ENCODE assay signal across 8 cellular contexts in the genomic region with DNA sequence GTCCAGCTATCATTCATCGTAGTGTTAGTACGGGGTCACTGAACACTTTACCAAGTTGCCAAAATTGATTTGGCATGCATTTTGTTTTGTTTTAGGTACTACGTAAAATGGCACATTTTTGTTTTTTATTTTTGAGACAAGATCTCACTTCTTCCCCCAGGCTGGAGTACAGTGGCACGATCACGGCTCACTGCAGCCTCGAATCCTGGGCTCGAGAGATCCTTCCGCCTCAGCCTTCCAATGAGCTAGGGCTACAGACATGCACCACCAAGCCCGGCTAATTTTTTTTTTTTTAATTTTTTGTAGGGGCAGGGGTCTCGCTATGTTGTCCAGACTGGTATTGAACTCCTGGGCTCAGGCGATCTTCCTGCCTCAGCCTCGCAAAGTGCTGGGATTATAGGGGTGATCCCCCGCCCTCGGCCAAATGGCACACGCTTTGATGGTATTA. TPM values are rescaled to one million over a fixed set of nuclear protein-coding genes. Genes with fewer than 3 reads are reported as not detected.
DNase-seq lines count a peak whose midpoint lies in the region; ATAC-seq, FAIRE-seq and TF ChIP-seq lines count a peak whose summit lies in the region.

No MANE protein-coding gene starts in this region.

- H3K27ac Mint-ChIP-seq in stimulated activated memory B cell treated with anti-CD40 and anti-IgM and Interleukin-4, amounts not matched to agents 10 μg/mL and 1 μg/mL and 100 μg/mL, for 72 hours: peak overlapping the region; percentile 91

- peaks cover 38% of the 10 kb centered on the region for H3K4me1 Mint-ChIP-seq in activated T-cell treated with anti-CD3 and anti-CD28 coated beads, Interleukin-2, amount 50 U/mL, for 4 hours (ENCODE audit: low read depth)
- H3K4me1 Mint-ChIP-seq in stimulated activated memory B cell treated with anti-CD40 and anti-IgM and Interleukin-4, amounts not matched to agents 10 μg/mL and 1 μg/mL and 100 μg/mL, for 72 hours: peaks cover 37% of the 10 kb centered on the region

- no peaks in the 10 kb centered on the region for H3K4me1 ChIP-seq in iPS DF 6.9 (ENCODE audit: control insufficient read depth, insufficient read depth, low read length)

- POLR2A ChIA-PET in AG04449 (lab: Yijun Ruan, JAX): interaction anchor here (0.7 to 1.3 kb wide), 4 partner anchors 12 to 288 kb away, joined by 3 to 5 read pairs (median 4); a partner anchor contains a TSS

- DNase-seq in AG04449 (ENCODE audit: low read depth, low spot score): no peak
- DNase-seq in HFF-Myc (ENCODE audit: extremely low read depth, low read depth): no peak
- no peak for DNase-seq in activated T-cell treated with anti-CD3 and anti-CD28 coated beads, Interleukin-2, amount 50 U/mL, for 4 hours
- no peak for DNase-seq in iPS DF 6.9 (ENCODE audit: low read depth, low spot score)
- no peak for DNase-seq in NAMALWA (ENCODE audit: low spot score)
- DNase-seq in D721Med (ENCODE audit: insufficient read length, low spot score): no peak

- no peaks in the 10 kb centered on the region for H3K27me3 Mint-ChIP-seq in activated T-cell treated with anti-CD3 and anti-CD28 coated beads, Interleukin-2, amount 50 U/mL, for 4 hours (ENCODE audit: low read depth)
- H3K27me3 Mint-ChIP-seq in stimulated activated memory B cell treated with anti-CD40 and anti-IgM and Interleukin-4, amounts not matched to agents 10 μg/mL and 1 μg/mL and 100 μg/mL, for 72 hours: no peaks in the 10 kb centered on the region

- peaks cover 15% of the 10 kb centered on the region for H3K36me3 Mint-ChIP-seq in activated T-cell treated with anti-CD3 and anti-CD28 coated beads, Interleukin-2, amount 50 U/mL, for 4 hours (ENCODE audit: insufficient read depth)
- H3K36me3 Mint-ChIP-seq in stimulated activated memory B cell treated with anti-CD40 and anti-IgM and Interleukin-4, amounts not matched to agents 10 μg/mL and 1 μg/mL and 100 μg/mL, for 72 hours: peaks cover 21% of the 10 kb centered on the region

- CTCF ChIA-PET in AG04449 (lab: Yijun Ruan, JAX): interaction anchor here (0.9 to 9.9 kb wide), 7 partner anchors 13 to 175 kb away, joined by 3 to 83 read pairs (median 7); no protein-coding TSS in a partner anchor

- H3K9me3 ChIP-seq in iPS DF 6.9 (ENCODE audit: control insufficient read depth, insufficient read depth, low read length): no peaks in the 10 kb centered on the region

- FAIRE-seq in D721Med (lab: Jason Lieb, UNC): no peak

- peak overlapping the region; percentile 87 for H3K4me3 Mint-ChIP-seq in activated T-cell treated with anti-CD3 and anti-CD28 coated beads, Interleukin-2, amount 50 U/mL, for 4 hours
- peak overlapping the region; percentile 82 for H3K4me3 Mint-ChIP-seq in stimulated activated memory B cell treated with anti-CD40 and anti-IgM and Interleukin-4, amounts not matched to agents 10 μg/mL and 1 μg/mL and 100 μg/mL, for 72 hours

- H3K4me3 ChIP-seq in AG04449 (ENCODE audit: low read depth, low read length) (peak overlapping the region; percentile 81), HFF-Myc (replicated peaks; ENCODE audit: low read depth, low read length) (peak overlapping the region; percentile 72), iPS DF 6.9 (ENCODE audit: low read length) (peak overlapping the region; percentile 86; the same call in 1 of the 2 replicates)

- ATAC-seq in activated T-cell treated with anti-CD3 and anti-CD28 coated beads, Interleukin-2, amount 50 U/mL, for 4 hours: no peak
- ATAC-seq in stimulated activated memory B cell treated with anti-CD40 and anti-IgM and Interleukin-4, amounts not matched to agents 10 μg/mL and 1 μg/mL and 100 μg/mL, for 72 hours: no peak
- ATAC-seq in HG02870 (IDR thresholded peaks at IDR 0.05; ENCODE audit: unreplicated experiment): no peak

- H3K9me3 Mint-ChIP-seq in activated T-cell treated with anti-CD3 and anti-CD28 coated beads, Interleukin-2, amount 50 U/mL, for 4 hours: no peaks in the 10 kb centered on the region
- H3K9me3 Mint-ChIP-seq in stimulated activated memory B cell treated with anti-CD40 and anti-IgM and Interleukin-4, amounts not matched to agents 10 μg/mL and 1 μg/mL and 100 μg/mL, for 72 hours: no peaks in the 10 kb centered on the region

- H3K27ac ChIP-seq in iPS DF 6.9 (ENCODE audit: low read length): no peak overlapping the region

- TF ChIP-seq CTCF in AG04449 (IDR thresholded peaks at IDR 0.05; ENCODE audit: insufficient read depth, low read length, missing control alignments): no peak
- TF ChIP-seq CTCF in HFF-Myc (IDR thresholded peaks at IDR 0.05; ENCODE audit: low read depth, low read length, missing control alignments): no peak
- TF ChIP-seq CTCF in D721Med (IDR thresholded peaks at IDR 0.05; ENCODE audit: insufficient read depth, missing control alignments): no peak

- WGBS in iPS DF 6.9 (ENCODE audit: insufficient coverage, insufficient read length): no CpG with 5 or more reads among the region's 15 CpGs

- no peaks in the 10 kb centered on the region for H3K27me3 ChIP-seq in iPS DF 6.9 (ENCODE audit: control insufficient read depth, insufficient read depth, low read length)

- H3K36me3 ChIP-seq in iPS DF 6.9 (ENCODE audit: control insufficient read depth, insufficient read depth, low read length): peaks cover 10% of the 10 kb centered on the region; the same call in 1 of the 2 replicates

RNA-seq across cellular contexts. Expression of a gene that starts 0.8 kb away (rescaled TPM):
- 10 to 100 TPM; 23.3 to 29.6 (median 26.4) TPM for total RNA-seq in activated T-cell treated with anti-CD3 and anti-CD28 coated beads, Interleukin-2, amount 50 U/mL, for 4 hours
